9 cellular contexts compared by ENCODE assay signal in genomic region chr6:10146723-10147451, GRCh38.
DNase-seq lines count a peak whose midpoint lies in the region; ATAC-seq, FAIRE-seq and TF ChIP-seq lines count a peak whose summit lies in the region.
"Had no signal": no experiment of that assay in that cellular context is flagged by ENCODE, and none has a peak within 500 bp of the region (broad histone marks: within the 10 kb centered on the region; RNA-seq: fewer than 3 reads in every experiment).

No MANE protein-coding gene starts in this region.

- no peaks in the 10 kb centered on the region for H3K36me3 Mint-ChIP-seq in Calu3 (ENCODE audit: insufficient read depth, unreplicated experiment)

- H3K4me1 ChIP-seq in right lobe of liver, result no peaks in the 10 kb centered on the region

- H3K4me3 Mint-ChIP-seq in Calu3 (ENCODE audit: low read depth, unreplicated experiment), result peak overlapping the region; percentile 61

- intact Hi-C loops in Calu3 (cut with micrococcal nuclease; ENCODE audit: unreplicated experiment), result loop anchor here (5.0 kb wide), 1 partner anchor 115 kb away; no protein-coding TSS in a partner anchor
- intact Hi-C loops in right lobe of liver (cut with DNase I), result no loop called here

- ATAC-seq in HG03097 (IDR thresholded peaks at IDR 0.05; ENCODE audit: low FRiP score, unreplicated experiment) (peak; percentile 93), right lobe of liver (peak; percentile 54 to 76 (median 63)), omental fat pad (ENCODE audit: low FRiP score) (no peak)

- TF ChIP-seq CTCF in Calu3 (IDR thresholded peaks at IDR 0.05; ENCODE audit: unreplicated experiment) (no peak), bronchial epithelial cell (IDR thresholded peaks at IDR 0.05; ENCODE audit: insufficient read depth, low read length, severe bottlenecking) (no peak), right lobe of liver (IDR thresholded peaks at IDR 0.05) (no peak), omental fat pad (IDR thresholded peaks at IDR 0.05) (no peak)

- H3K27ac Mint-ChIP-seq in Calu3 (ENCODE audit: unreplicated experiment), result no peak overlapping the region

- CTCF ChIA-PET in Calu3 (lab: Charles Lee), result interaction anchor here (0.6 kb wide), 1 partner anchor 11 kb away, joined by 3 read pairs; no protein-coding TSS in a partner anchor

- H3K36me3 ChIP-seq in bronchial epithelial cell (ENCODE audit: control insufficient read depth, insufficient read depth, low read length) (no peaks in the 10 kb centered on the region), right lobe of liver (no peaks in the 10 kb centered on the region)

- DNase-seq in Calu3 (peak; percentile 26), GM19239 (ENCODE audit: insufficient read length, low spot score) (peak; percentile 19), NOMO-1 treated with DMSO at 0.1 percent for 48 hours (lab: John Stamatoyannopoulos, UW; ENCODE audit: unreplicated experiment) (peak; percentile 72), bronchial epithelial cell (ENCODE audit: low read depth) (peak; percentile 56), right lobe of liver (no peak), omental fat pad (ENCODE audit: low spot score) (no peak)
- DNase-seq in stimulated activated CD4-positive, alpha-beta T cell treated with anti-CD3 and anti-CD28 coated beads, Interleukin-2, amount 100 ng/mL, for 48 hours, result no peak

- H3K4me1 Mint-ChIP-seq in Calu3 (ENCODE audit: low read depth, unreplicated experiment), result no peaks in the 10 kb centered on the region

- H3K27me3 ChIP-seq in bronchial epithelial cell (ENCODE audit: control insufficient read depth, insufficient read depth, low read length) (no peaks in the 10 kb centered on the region), right lobe of liver (no peaks in the 10 kb centered on the region)

- TF ChIP-seq POLR2A in right lobe of liver (IDR thresholded peaks at IDR 0.05), result no peak

- no peaks in the 10 kb centered on the region for H3K27me3 Mint-ChIP-seq in Calu3 (ENCODE audit: unreplicated experiment)

- H3K4me3 ChIP-seq in bronchial epithelial cell (ENCODE audit: low read depth, low read length) (no peak overlapping the region), right lobe of liver (peak overlapping the region; percentile 4 to 17 (median 9))

- no peaks in the 10 kb centered on the region for H3K9me3 Mint-ChIP-seq in Calu3 (ENCODE audit: low read depth, unreplicated experiment)

- WGBS in right lobe of liver (ENCODE audit: insufficient coverage, low coverage, low lambda C conversion rate, missing lambda C conversion rate), result 32% methylated on average over 5 of the region's 5 CpGs

- H3K9me3 ChIP-seq in right lobe of liver, result no peaks in the 10 kb centered on the region

- BruUV-seq in Calu3 (replicated peaks; lab: Mats Ljungman, UMichigan), result no TSS peak

- FAIRE-seq in GM19239 (lab: Jason Lieb, UNC) (peak; percentile 89), bronchial epithelial cell (lab: Jason Lieb, UNC) (no peak)
- FAIRE-seq: TTC549 had no signal

- no peak overlapping the region for H3K27ac ChIP-seq in right lobe of liver

Comparison
In these comparisons a context has a peak if more than half of its experiments do, and no peak if none do; other contexts are left out.
1. DNase-seq: peak in Calu3 (single experiment), GM19239 (single experiment), NOMO-1 treated with DMSO at 0.1 percent for 48 hours (single experiment) and bronchial epithelial cell (single experiment); none in right lobe of liver (0 of 3), omental fat pad (single experiment) and stimulated activated CD4-positive, alpha-beta T cell treated with anti-CD3 and anti-CD28 coated beads, Interleukin-2, amount 100 ng/mL, for 48 hours (0 of 2).